In genomic region chr5:126383246-126383645, GRCh38 we compare ENCODE assay signal across 13 cellular contexts. TPM values are rescaled to one million over a fixed set of nuclear protein-coding genes. Genes with fewer than 3 reads are reported as not detected.
DNase-seq lines count a peak whose midpoint lies in the region; TF ChIP-seq lines count a peak whose summit lies in the region.
"Had no signal": no experiment of that assay in that cellular context is flagged by ENCODE, and none has a peak within 500 bp of the region (broad histone marks: within the 10 kb centered on the region; RNA-seq: fewer than 3 reads in every experiment).

No MANE protein-coding gene starts in this region.

- H2AFZ ChIP-seq in PC-9 = no peak overlapping the region

- H3K9me3 Mint-ChIP-seq in activated T-cell treated with anti-CD3 and anti-CD28 coated beads, Interleukin-2, amount 50 U/mL, for 24 hours = peaks cover 7% of the 10 kb centered on the region

- TF ChIP-seq CTCF in PC-9 (conservative IDR thresholded peaks at IDR 0.05) = no peak
- no peak for TF ChIP-seq CTCF in fibroblast of the aortic adventitia (IDR thresholded peaks at IDR 0.05; ENCODE audit: insufficient read depth, low read length)

- H3K36me3 Mint-ChIP-seq in activated T-cell treated with anti-CD3 and anti-CD28 coated beads, Interleukin-2, amount 50 U/mL, for 24 hours (ENCODE audit: low read depth) = no peaks in the 10 kb centered on the region

- peaks cover 39% of the 10 kb centered on the region for H3F3A ChIP-seq in PC-9 (ENCODE audit: insufficient read depth, low read depth)

- intact Hi-C loops in PC-9 (cut with micrococcal nuclease; ENCODE audit: unreplicated experiment) = no loop called here

- H3K27ac ChIP-seq in PC-9 = peak overlapping the region; percentile 89; the same call in 1 of the 2 replicates

- H3K4me2 ChIP-seq in PC-9 = peak overlapping the region; percentile 71; the same call in 1 of the 2 replicates

- POLR2A ChIA-PET in HEK293T (lab: Yijun Ruan, JAX) (no interaction called here), PC-9 (lab: Charles Lee; ENCODE audit: unreplicated experiment) (no interaction called here)

- H3K27me3 Mint-ChIP-seq in activated T-cell treated with anti-CD3 and anti-CD28 coated beads, Interleukin-2, amount 50 U/mL, for 24 hours = no peaks in the 10 kb centered on the region

- H3K4me3 Mint-ChIP-seq in activated T-cell treated with anti-CD3 and anti-CD28 coated beads, Interleukin-2, amount 50 U/mL, for 24 hours = no peak overlapping the region

- no TSS peak for BruUV-seq in PC-9 (replicated peaks; lab: Mats Ljungman, UMichigan)

- DNase-seq in HEK293T (ENCODE audit: extremely low spot score) (no peak), PC-9 (peak in 1 of 2 experiments; percentile 65), fibroblast of the aortic adventitia (ENCODE audit: low read depth) (peak; percentile 47), renal cortical epithelial cell (ENCODE audit: low read depth) (peak; percentile 29), NCI-H524 (lab: John Stamatoyannopoulos, UW) (no peak), activated T-cell treated with anti-CD3 and anti-CD28 coated beads for 4 hours (no peak)
- no peak for DNase-seq in activated T-cell treated with anti-CD3 and anti-CD28 coated beads, Interleukin-2, amount 50 U/mL, for 24 hours
- DNase-seq: AML-193, anterior cingulate cortex, dermis blood vessel endothelial cell, esophagus squamous epithelium, KBM-7, NCI-H1092 treated with DMSO at 0.1 percent for 48 hours had no signal

- no peak overlapping the region for H3K27ac Mint-ChIP-seq in activated T-cell treated with anti-CD3 and anti-CD28 coated beads, Interleukin-2, amount 50 U/mL, for 24 hours

- H3K4me3 ChIP-seq in PC-9 = no peak overlapping the region
- no peak overlapping the region for H3K4me3 ChIP-seq in fibroblast of the aortic adventitia (ENCODE audit: low read depth, low read length)
- H3K4me3 ChIP-seq: esophagus squamous epithelium had no signal

- H3K36me3 ChIP-seq in PC-9 (ENCODE audit: low read depth) = no peaks in the 10 kb centered on the region
- H3K36me3 ChIP-seq: esophagus squamous epithelium had no signal

- peaks cover 53% of the 10 kb centered on the region for H3K4me1 ChIP-seq in PC-9 (replicated peaks; ENCODE audit: insufficient read depth)

- no peaks in the 10 kb centered on the region for H3K9me2 ChIP-seq in PC-9 (ENCODE audit: insufficient read depth)

- H3K79me2 ChIP-seq in PC-9 (ENCODE audit: low read depth) = no peaks in the 10 kb centered on the region

- no peaks in the 10 kb centered on the region for H3K4me1 Mint-ChIP-seq in activated T-cell treated with anti-CD3 and anti-CD28 coated beads, Interleukin-2, amount 50 U/mL, for 24 hours (ENCODE audit: low read depth)

- CTCF ChIA-PET in HEK293T (lab: Yijun Ruan, JAX) (no interaction called here), PC-9 (lab: Charles Lee) (interaction anchor here (0.6 to 1.4 kb wide), 2 partner anchors 15 to 87 kb away, joined by 3 to 5 read pairs; no protein-coding TSS in a partner anchor)

- H3K27me3 ChIP-seq in PC-9 (ENCODE audit: insufficient read depth, low read depth) = no peaks in the 10 kb centered on the region
- H3K27me3 ChIP-seq: esophagus squamous epithelium had no signal

- no peaks in the 10 kb centered on the region for H4K20me1 ChIP-seq in PC-9 (ENCODE audit: insufficient read depth)

- peaks cover 11% of the 10 kb centered on the region; the same call in 1 of the 2 replicates for H3K9me3 ChIP-seq in PC-9 (ENCODE audit: insufficient read depth, low read depth)

TF ChIP-seq in HEK293T, 16 proteins besides CTCF, POLR2A, EP300 and RAD21:
- TF ChIP-seq CTBP1 (IDR thresholded peaks at IDR 0.05; ENCODE audit: borderline replicate concordance) = no peak
- TF ChIP-seq, protein P1, sequence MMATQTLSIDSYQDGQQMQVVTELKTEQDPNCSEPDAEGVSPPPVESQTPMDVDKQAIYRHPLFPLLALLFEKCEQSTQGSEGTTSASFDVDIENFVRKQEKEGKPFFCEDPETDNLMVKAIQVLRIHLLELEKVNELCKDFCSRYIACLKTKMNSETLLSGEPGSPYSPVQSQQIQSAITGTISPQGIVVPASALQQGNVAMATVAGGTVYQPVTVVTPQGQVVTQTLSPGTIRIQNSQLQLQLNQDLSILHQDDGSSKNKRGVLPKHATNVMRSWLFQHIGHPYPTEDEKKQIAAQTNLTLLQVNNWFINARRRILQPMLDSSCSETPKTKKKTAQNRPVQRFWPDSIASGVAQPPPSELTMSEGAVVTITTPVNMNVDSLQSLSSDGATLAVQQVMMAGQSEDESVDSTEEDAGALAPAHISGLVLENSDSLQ (IDR thresholded peaks at IDR 0.05) = peak; percentile 74
- TF ChIP-seq FOXA1 (IDR thresholded peaks at IDR 0.05) = peak; percentile 71; the same call in 1 of the 2 replicates

RNA-seq across cellular contexts. Expression of gene GRAMD2B, which starts 40.0 kb away (rescaled TPM):
- total RNA-seq in PC-9 (2021) = 10.0 and 11.7 TPM in 2 replicates
- 13.5 and 23.5 TPM in 2 replicates for total RNA-seq in fibroblast of the aortic adventitia (ENCODE audit: low replicate concordance)
- 66.9 and 86.0 TPM in 2 replicates for total RNA-seq in renal cortical epithelial cell

Comparison
In these comparisons a context has a peak if more than half of its experiments do, and no peak if none do; other contexts are left out.
1. DNase-seq: peak in fibroblast of the aortic adventitia (single experiment) and renal cortical epithelial cell (single experiment); none in HEK293T (single experiment), activated T-cell treated with anti-CD3 and anti-CD28 coated beads, Interleukin-2, amount 50 U/mL, for 24 hours (single experiment), NCI-H524 (0 of 2) and activated T-cell treated with anti-CD3 and anti-CD28 coated beads for 4 hours (single experiment).